ENCODE assay signal across 1 cellular context in genomic region chr7:7181519-7182155, GRCh38.
TF ChIP-seq lines count a peak whose summit lies in the region.

No MANE protein-coding gene starts in this region.

TF ChIP-seq in HepG2, 621 proteins besides CTCF, POLR2A, EP300 and RAD21 (continued from another document and continues in another):
- TF ChIP-seq, protein P1, sequence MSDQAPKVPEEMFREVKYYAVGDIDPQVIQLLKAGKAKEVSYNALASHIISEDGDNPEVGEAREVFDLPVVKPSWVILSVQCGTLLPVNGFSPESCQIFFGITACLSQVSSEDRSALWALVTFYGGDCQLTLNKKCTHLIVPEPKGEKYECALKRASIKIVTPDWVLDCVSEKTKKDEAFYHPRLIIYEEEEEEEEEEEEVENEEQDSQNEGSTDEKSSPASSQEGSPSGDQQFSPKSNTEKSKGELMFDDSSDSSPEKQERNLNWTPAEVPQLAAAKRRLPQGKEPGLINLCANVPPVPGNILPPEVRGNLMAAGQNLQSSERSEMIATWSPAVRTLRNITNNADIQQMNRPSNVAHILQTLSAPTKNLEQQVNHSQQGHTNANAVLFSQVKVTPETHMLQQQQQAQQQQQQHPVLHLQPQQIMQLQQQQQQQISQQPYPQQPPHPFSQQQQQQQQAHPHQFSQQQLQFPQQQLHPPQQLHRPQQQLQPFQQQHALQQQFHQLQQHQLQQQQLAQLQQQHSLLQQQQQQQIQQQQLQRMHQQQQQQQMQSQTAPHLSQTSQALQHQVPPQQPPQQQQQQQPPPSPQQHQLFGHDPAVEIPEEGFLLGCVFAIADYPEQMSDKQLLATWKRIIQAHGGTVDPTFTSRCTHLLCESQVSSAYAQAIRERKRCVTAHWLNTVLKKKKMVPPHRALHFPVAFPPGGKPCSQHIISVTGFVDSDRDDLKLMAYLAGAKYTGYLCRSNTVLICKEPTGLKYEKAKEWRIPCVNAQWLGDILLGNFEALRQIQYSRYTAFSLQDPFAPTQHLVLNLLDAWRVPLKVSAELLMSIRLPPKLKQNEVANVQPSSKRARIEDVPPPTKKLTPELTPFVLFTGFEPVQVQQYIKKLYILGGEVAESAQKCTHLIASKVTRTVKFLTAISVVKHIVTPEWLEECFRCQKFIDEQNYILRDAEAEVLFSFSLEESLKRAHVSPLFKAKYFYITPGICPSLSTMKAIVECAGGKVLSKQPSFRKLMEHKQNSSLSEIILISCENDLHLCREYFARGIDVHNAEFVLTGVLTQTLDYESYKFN (CRISPR knock-in tag; conservative IDR thresholded peaks at IDR 0.05) = peak; percentile 44
- TF ChIP-seq U2AF2 (IDR thresholded peaks at IDR 0.05; ENCODE audit: low read depth, low read length) (no peak), NFKB2 (CRISPR knock-in tag; IDR thresholded peaks at IDR 0.05; ENCODE audit: borderline replicate concordance) (no peak), RXRB (CRISPR knock-in tag; IDR thresholded peaks at IDR 0.05; ENCODE audit: borderline replicate concordance) (no peak), NFAT5 (CRISPR knock-in tag; IDR thresholded peaks at IDR 0.05) (no peak), ZNF720 (CRISPR knock-in tag; IDR thresholded peaks at IDR 0.05) (no peak), ZNF235 (CRISPR knock-in tag; IDR thresholded peaks at IDR 0.05; ENCODE audit: borderline replicate concordance) (no peak), ZNF17 (CRISPR knock-in tag; IDR thresholded peaks at IDR 0.05) (no peak), ZNF160 (CRISPR knock-in tag; IDR thresholded peaks at IDR 0.05) (no peak), ZNF430 (CRISPR knock-in tag; IDR thresholded peaks at IDR 0.05) (no peak), ELK4 (CRISPR knock-in tag; IDR thresholded peaks at IDR 0.05; ENCODE audit: borderline replicate concordance) (no peak), PHF8 (CRISPR knock-in tag; IDR thresholded peaks at IDR 0.05) (no peak), ZNF230 (CRISPR knock-in tag; IDR thresholded peaks at IDR 0.05) (no peak), ZNF878 (CRISPR knock-in tag; IDR thresholded peaks at IDR 0.05) (no peak; the same call in 1 of the 2 replicates), TFE3 (CRISPR knock-in tag; IDR thresholded peaks at IDR 0.05) (no peak), ZFP82 (CRISPR knock-in tag; IDR thresholded peaks at IDR 0.05; ENCODE audit: borderline replicate concordance) (no peak), TEAD2 (CRISPR knock-in tag; IDR thresholded peaks at IDR 0.05) (no peak), ZNF180 (CRISPR knock-in tag; IDR thresholded peaks at IDR 0.05; ENCODE audit: borderline replicate concordance, low read depth) (no peak), ZBTB33 (CRISPR knock-in tag; IDR thresholded peaks at IDR 0.05) (no peak), PCBP2 (optimal IDR thresholded peaks at IDR 0.05; ENCODE audit: low read depth, low read length, poor library complexity, severe bottlenecking) (no peak), PLRG1 (conservative IDR thresholded peaks at IDR 0.05) (no peak), ZBTB3 (CRISPR knock-in tag; IDR thresholded peaks at IDR 0.05; ENCODE audit: borderline replicate concordance, low read depth) (no peak), FLYWCH1 (CRISPR knock-in tag; IDR thresholded peaks at IDR 0.05) (no peak), ZNF670 (CRISPR knock-in tag; IDR thresholded peaks at IDR 0.05; ENCODE audit: borderline replicate concordance) (no peak), U2AF1 (optimal IDR thresholded peaks at IDR 0.05; ENCODE audit: low read depth, low read length) (no peak)
- TF ChIP-seq, protein P2, sequence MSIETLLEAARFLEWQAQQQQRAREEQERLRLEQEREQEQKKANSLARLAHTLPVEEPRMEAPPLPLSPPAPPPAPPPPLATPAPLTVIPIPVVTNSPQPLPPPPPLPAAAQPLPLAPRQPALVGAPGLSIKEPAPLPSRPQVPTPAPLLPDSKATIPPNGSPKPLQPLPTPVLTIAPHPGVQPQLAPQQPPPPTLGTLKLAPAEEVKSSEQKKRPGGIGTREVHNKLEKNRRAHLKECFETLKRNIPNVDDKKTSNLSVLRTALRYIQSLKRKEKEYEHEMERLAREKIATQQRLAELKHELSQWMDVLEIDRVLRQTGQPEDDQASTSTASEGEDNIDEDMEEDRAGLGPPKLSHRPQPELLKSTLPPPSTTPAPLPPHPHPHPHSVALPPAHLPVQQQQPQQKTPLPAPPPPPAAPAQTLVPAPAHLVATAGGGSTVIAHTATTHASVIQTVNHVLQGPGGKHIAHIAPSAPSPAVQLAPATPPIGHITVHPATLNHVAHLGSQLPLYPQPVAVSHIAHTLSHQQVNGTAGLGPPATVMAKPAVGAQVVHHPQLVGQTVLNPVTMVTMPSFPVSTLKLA (IDR thresholded peaks at IDR 0.05) = no peak
- TF ChIP-seq, protein P3, sequence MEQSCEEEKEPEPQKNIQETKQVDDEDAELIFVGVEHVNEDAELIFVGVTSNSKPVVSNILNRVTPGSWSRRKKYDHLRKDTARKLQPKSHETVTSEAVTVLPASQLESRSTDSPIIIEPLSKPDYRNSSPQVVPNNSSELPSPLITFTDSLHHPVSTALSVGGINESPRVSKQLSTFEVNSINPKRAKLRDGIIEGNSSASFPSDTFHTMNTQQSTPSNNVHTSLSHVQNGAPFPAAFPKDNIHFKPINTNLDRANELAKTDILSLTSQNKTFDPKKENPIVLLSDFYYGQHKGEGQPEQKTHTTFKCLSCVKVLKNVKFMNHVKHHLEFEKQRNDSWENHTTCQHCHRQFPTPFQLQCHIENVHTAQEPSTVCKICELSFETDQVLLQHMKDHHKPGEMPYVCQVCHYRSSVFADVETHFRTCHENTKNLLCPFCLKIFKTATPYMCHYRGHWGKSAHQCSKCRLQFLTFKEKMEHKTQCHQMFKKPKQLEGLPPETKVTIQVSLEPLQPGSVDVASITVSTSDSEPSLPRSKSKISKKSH (CRISPR knock-in tag; IDR thresholded peaks at IDR 0.05; ENCODE audit: borderline replicate concordance) = no peak
- TF ChIP-seq, protein P4, sequence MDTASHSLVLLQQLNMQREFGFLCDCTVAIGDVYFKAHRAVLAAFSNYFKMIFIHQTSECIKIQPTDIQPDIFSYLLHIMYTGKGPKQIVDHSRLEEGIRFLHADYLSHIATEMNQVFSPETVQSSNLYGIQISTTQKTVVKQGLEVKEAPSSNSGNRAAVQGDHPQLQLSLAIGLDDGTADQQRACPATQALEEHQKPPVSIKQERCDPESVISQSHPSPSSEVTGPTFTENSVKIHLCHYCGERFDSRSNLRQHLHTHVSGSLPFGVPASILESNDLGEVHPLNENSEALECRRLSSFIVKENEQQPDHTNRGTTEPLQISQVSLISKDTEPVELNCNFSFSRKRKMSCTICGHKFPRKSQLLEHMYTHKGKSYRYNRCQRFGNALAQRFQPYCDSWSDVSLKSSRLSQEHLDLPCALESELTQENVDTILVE (CRISPR knock-in tag; IDR thresholded peaks at IDR 0.05) = no peak; the same call in 1 of the 2 replicates
- TF ChIP-seq, protein P5, sequence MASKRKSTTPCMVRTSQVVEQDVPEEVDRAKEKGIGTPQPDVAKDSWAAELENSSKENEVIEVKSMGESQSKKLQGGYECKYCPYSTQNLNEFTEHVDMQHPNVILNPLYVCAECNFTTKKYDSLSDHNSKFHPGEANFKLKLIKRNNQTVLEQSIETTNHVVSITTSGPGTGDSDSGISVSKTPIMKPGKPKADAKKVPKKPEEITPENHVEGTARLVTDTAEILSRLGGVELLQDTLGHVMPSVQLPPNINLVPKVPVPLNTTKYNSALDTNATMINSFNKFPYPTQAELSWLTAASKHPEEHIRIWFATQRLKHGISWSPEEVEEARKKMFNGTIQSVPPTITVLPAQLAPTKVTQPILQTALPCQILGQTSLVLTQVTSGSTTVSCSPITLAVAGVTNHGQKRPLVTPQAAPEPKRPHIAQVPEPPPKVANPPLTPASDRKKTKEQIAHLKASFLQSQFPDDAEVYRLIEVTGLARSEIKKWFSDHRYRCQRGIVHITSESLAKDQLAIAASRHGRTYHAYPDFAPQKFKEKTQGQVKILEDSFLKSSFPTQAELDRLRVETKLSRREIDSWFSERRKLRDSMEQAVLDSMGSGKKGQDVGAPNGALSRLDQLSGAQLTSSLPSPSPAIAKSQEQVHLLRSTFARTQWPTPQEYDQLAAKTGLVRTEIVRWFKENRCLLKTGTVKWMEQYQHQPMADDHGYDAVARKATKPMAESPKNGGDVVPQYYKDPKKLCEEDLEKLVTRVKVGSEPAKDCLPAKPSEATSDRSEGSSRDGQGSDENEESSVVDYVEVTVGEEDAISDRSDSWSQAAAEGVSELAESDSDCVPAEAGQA (IDR thresholded peaks at IDR 0.05; ENCODE audit: low read depth) = no peak
- TF ChIP-seq, protein P5 (CRISPR knock-in tag; IDR thresholded peaks at IDR 0.05; ENCODE audit: borderline replicate concordance) = no peak
- TF ChIP-seq, protein P6, sequence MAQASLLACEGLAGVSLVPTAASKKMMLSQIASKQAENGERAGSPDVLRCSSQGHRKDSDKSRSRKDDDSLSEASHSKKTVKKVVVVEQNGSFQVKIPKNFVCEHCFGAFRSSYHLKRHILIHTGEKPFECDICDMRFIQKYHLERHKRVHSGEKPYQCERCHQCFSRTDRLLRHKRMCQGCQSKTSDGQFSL (CRISPR knock-in tag; IDR thresholded peaks at IDR 0.05) = no peak
